16 cellular contexts compared by ENCODE assay signal in the genomic region with DNA sequence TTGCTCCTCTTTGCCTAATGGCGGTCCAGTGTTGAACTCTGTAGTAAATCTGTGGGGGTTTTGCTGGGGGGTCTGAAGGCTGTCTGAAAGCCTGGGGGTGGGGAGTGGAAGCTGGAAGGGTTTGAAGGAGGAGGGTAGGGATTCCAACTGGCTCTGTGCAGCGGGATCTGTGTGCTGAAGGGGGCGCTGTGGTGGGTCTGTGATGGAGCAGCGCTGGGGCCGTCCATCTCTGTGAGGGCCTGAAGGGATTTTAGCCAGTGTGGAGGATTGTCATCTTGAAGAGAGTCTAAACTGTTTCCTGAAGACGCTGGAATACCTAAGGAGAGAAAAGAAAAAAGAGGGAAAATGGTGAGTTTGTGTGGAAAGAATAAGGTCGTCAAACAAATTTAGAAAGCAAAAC.
DNase-seq lines count a peak whose midpoint lies in the region; ATAC-seq, FAIRE-seq and TF ChIP-seq lines count a peak whose summit lies in the region.
"Had no signal": no experiment of that assay in that cellular context is flagged by ENCODE, and none has a peak within 500 bp of the region (broad histone marks: within the 10 kb centered on the region; RNA-seq: fewer than 3 reads in every experiment).

No MANE protein-coding gene starts in this region.

- H4K5ac ChIP-seq in H9 (ENCODE audit: insufficient read length, low read depth, low read length): no peak overlapping the region

- H3K27me3 Mint-ChIP-seq in H9 (ENCODE audit: low read depth): no peaks in the 10 kb centered on the region
- no peaks in the 10 kb centered on the region for H3K27me3 Mint-ChIP-seq in activated CD8-positive, alpha-beta T cell treated with anti-CD3 and anti-CD28 coated beads, Interleukin-2, amount 10 ng/mL, durations not matched to agents 7 days and 5 days (ENCODE audit: low read depth)
- H3K27me3 Mint-ChIP-seq: activated CD4-positive, alpha-beta memory T cell treated with anti-CD3 and anti-CD28 coated beads, Interleukin-2, amount 10 ng/mL, durations not matched to agents 7 days and 5 days had no signal

- BruUV-seq in K562 (replicated peaks; lab: Mats Ljungman, UMichigan): no TSS peak

- no peaks in the 10 kb centered on the region for H3K79me1 ChIP-seq in H9 (ENCODE audit: insufficient read depth, low read depth, low read length, poor library complexity, severe bottlenecking)

- H3K4me1 Mint-ChIP-seq in H9: peaks cover 0 to 13% of the 10 kb centered on the region in 2 experiments
- H3K4me1 Mint-ChIP-seq in activated CD8-positive, alpha-beta T cell treated with anti-CD3 and anti-CD28 coated beads, Interleukin-2, amount 10 ng/mL, durations not matched to agents 7 days and 5 days (ENCODE audit: low read depth): no peaks in the 10 kb centered on the region
- H3K4me1 Mint-ChIP-seq: activated CD4-positive, alpha-beta memory T cell treated with anti-CD3 and anti-CD28 coated beads, Interleukin-2, amount 10 ng/mL, durations not matched to agents 7 days and 5 days had no signal

- H3K23me2 ChIP-seq in H9 (ENCODE audit: insufficient read length, low read depth, low read length, poor library complexity, severe bottlenecking): no peaks in the 10 kb centered on the region

- peaks cover 20% of the 10 kb centered on the region; the same call in 1 of the 3 replicates for H3K36me3 ChIP-seq in K562 (ENCODE audit: control insufficient read depth, insufficient read depth, low read length)

- H3K4ac ChIP-seq in H9 (ENCODE audit: low read depth, low read length): no peak overlapping the region

- DNase-seq in AG04450 (ENCODE audit: low read depth, low spot score): no peak
- peak; percentile 52 for DNase-seq in H9
- DNase-seq in K562 (ENCODE audit: extremely low read depth in 1 of 4, low spot score in 3 of 4): peak; percentile 11 to 32 (median 26)
- peak; percentile 61 for DNase-seq in iPS-NIHi11 (ENCODE audit: low spot score)
- no peak for DNase-seq in activated CD8-positive, alpha-beta T cell treated with anti-CD3 and anti-CD28 coated beads, Interleukin-2, amount 10 ng/mL, durations not matched to agents 7 days and 5 days
- no peak for DNase-seq in NCI-H526 treated with DMSO at 0.1 percent for 48 hours (lab: John Stamatoyannopoulos, UW)
- DNase-seq: activated CD4-positive, alpha-beta memory T cell treated with anti-CD3 and anti-CD28 coated beads, Interleukin-2, amount 10 ng/mL, durations not matched to agents 7 days and 5 days; EL; KG1; left ventricle myocardium inferior; NCI-H1105 treated with DMSO at 0.1 percent for 48 hours; NCI-H748 treated with DMSO at 0.1 percent for 48 hours; substantia nigra had no signal

- no peak overlapping the region for H3K4me3 ChIP-seq in AG04450 (ENCODE audit: low read depth, low read length)
- no peak overlapping the region for H3K4me3 ChIP-seq in K562
- H3K4me3 ChIP-seq: left ventricle myocardium inferior had no signal

- H3K4me3 Mint-ChIP-seq in H9: no peak overlapping the region
- H3K4me3 Mint-ChIP-seq in activated CD8-positive, alpha-beta T cell treated with anti-CD3 and anti-CD28 coated beads, Interleukin-2, amount 10 ng/mL, durations not matched to agents 7 days and 5 days: no peak overlapping the region
- H3K4me3 Mint-ChIP-seq: activated CD4-positive, alpha-beta memory T cell treated with anti-CD3 and anti-CD28 coated beads, Interleukin-2, amount 10 ng/mL, durations not matched to agents 7 days and 5 days; activated T-helper 1 cell treated with anti-CD3 and anti-CD28 coated beads, Interleukin-12 subunit alpha, Interleukin-12 subunit beta, Interleukin-2, Interleukin-4 antibody, amounts not matched to agents 30 ng/mL and 10 ng/mL and 1 ng/mL, durations not matched to agents 14 hours and 24 hours and 36 hours had no signal

- no peak for TF ChIP-seq EP300 in K562 (IDR thresholded peaks at IDR 0.05; ENCODE audit: low read length)

- no peak overlapping the region for H2BK12ac ChIP-seq in H9 (ENCODE audit: insufficient read length, low read depth, low read length)

- no CpG with 5 or more reads among the region's 7 CpGs for WGBS in H9 (ENCODE audit: extremely low coverage, insufficient read length, low lambda C conversion rate)
- whole genome bisulfite sequencing in K562 (ENCODE audit: insufficient coverage, low coverage, missing lambda C conversion rate): 97% methylated on average over 7 of the region's 7 CpGs

- no peaks in the 10 kb centered on the region for H3K27me3 ChIP-seq in AG04450 (ENCODE audit: control insufficient read depth, insufficient read depth, low read length)
- no peaks in the 10 kb centered on the region for H3K27me3 ChIP-seq in H9 (ENCODE audit: insufficient read depth, low read length)
- H3K27me3 ChIP-seq in K562 (ENCODE audit: control insufficient read depth in 2 of 2, insufficient read depth in 2 of 2, low read length in 2 of 2): no peaks in the 10 kb centered on the region

- H2BK20ac ChIP-seq in H9 (ENCODE audit: low read depth, low read length, poor library complexity, severe bottlenecking): no peak overlapping the region

- ATAC-seq in K562 (peak; percentile 77), HG03175 (IDR thresholded peaks at IDR 0.05; ENCODE audit: unreplicated experiment) (no peak), HG02981 (IDR thresholded peaks at IDR 0.05; ENCODE audit: unreplicated experiment) (no peak)
- ATAC-seq in activated CD8-positive, alpha-beta T cell treated with anti-CD3 and anti-CD28 coated beads, Interleukin-2, amount 10 ng/mL, durations not matched to agents 7 days and 5 days: no peak

- H3K27ac ChIP-seq in AG04450 (ENCODE audit: low read depth, low read length) (no peak overlapping the region), H9 (ENCODE audit: insufficient read length, low read depth, low read length) (no peak overlapping the region), K562 (ENCODE audit: extremely low read depth, low read depth, low read length) (no peak overlapping the region)
- H3K27ac ChIP-seq: left ventricle myocardium inferior had no signal

- no peak overlapping the region for H2AK5ac ChIP-seq in H9 (ENCODE audit: insufficient read length, low read length)

- intact Hi-C loops in K562 (cut with micrococcal nuclease): no loop called here

- no peak for TF ChIP-seq POLR2A in K562 (conservative IDR thresholded peaks at IDR 0.05)

- FAIRE-seq in K562 (lab: Jason Lieb, UNC): no peak

- no peak overlapping the region for H3K14ac ChIP-seq in H9 (ENCODE audit: insufficient read depth, low read length)

- no peak overlapping the region; a peak in 1 of 7 replicates for H3K27ac Mint-ChIP-seq in H9
- H3K27ac Mint-ChIP-seq in activated CD8-positive, alpha-beta T cell treated with anti-CD3 and anti-CD28 coated beads, Interleukin-2, amount 10 ng/mL, durations not matched to agents 7 days and 5 days: no peak overlapping the region
- H3K27ac Mint-ChIP-seq: activated CD4-positive, alpha-beta memory T cell treated with anti-CD3 and anti-CD28 coated beads, Interleukin-2, amount 10 ng/mL, durations not matched to agents 7 days and 5 days; activated T-helper 1 cell treated with anti-CD3 and anti-CD28 coated beads, Interleukin-12 subunit alpha, Interleukin-12 subunit beta, Interleukin-2, Interleukin-4 antibody, amounts not matched to agents 30 ng/mL and 10 ng/mL and 1 ng/mL, durations not matched to agents 14 hours and 24 hours and 36 hours had no signal

- no peak overlapping the region for H2BK5ac ChIP-seq in H9 (ENCODE audit: insufficient read length, low read length)

- H4K91ac ChIP-seq in H9 (ENCODE audit: insufficient read length, low read depth, low read length): no peak overlapping the region

- H3K9me3 Mint-ChIP-seq in H9: no peaks in the 10 kb centered on the region
- H3K9me3 Mint-ChIP-seq in activated CD8-positive, alpha-beta T cell treated with anti-CD3 and anti-CD28 coated beads, Interleukin-2, amount 10 ng/mL, durations not matched to agents 7 days and 5 days (ENCODE audit: insufficient read depth): no peaks in the 10 kb centered on the region
- H3K9me3 Mint-ChIP-seq: activated CD4-positive, alpha-beta memory T cell treated with anti-CD3 and anti-CD28 coated beads, Interleukin-2, amount 10 ng/mL, durations not matched to agents 7 days and 5 days; activated T-helper 1 cell treated with anti-CD3 and anti-CD28 coated beads, Interleukin-12 subunit alpha, Interleukin-12 subunit beta, Interleukin-2, Interleukin-4 antibody, amounts not matched to agents 30 ng/mL and 10 ng/mL and 1 ng/mL, durations not matched to agents 14 hours and 24 hours and 36 hours had no signal

- in situ Hi-C loops in K562 (cut with MboI): no loop called here

- no peak overlapping the region for H4K8ac ChIP-seq in H9 (replicated peaks; ENCODE audit: insufficient read length, low read depth, low read length)

- H3K36me3 Mint-ChIP-seq in H9 (ENCODE audit: insufficient read depth in 1 of 3, low read depth in 3 of 3): peaks cover 14 to 15% (median 14%) of the 10 kb centered on the region in 3 experiments
- H3K36me3 Mint-ChIP-seq in activated CD8-positive, alpha-beta T cell treated with anti-CD3 and anti-CD28 coated beads, Interleukin-2, amount 10 ng/mL, durations not matched to agents 7 days and 5 days (ENCODE audit: low read depth): peaks cover 19% of the 10 kb centered on the region

- H3K56ac ChIP-seq in H9 (ENCODE audit: insufficient read length, low read depth, low read length): no peak overlapping the region

- CTCF ChIA-PET in AG04450 (lab: Charles Lee) (no interaction called here), K562 (lab: Yijun Ruan, JAX; ENCODE audit: low intra/inter-chr PET ratio) (interaction anchor here (1.7 kb wide), 1 partner anchor 82 kb away, joined by 12 read pairs; no protein-coding TSS in a partner anchor)
- CTCF ChIA-PET in activated CD8-positive, alpha-beta T cell treated with anti-CD3 and anti-CD28 coated beads, Interleukin-2, amount 10 ng/mL, durations not matched to agents 7 days and 5 days (lab: Charles Lee): interaction anchor here (1.7 kb wide), 1 partner anchor 88 kb away, joined by 3 read pairs; no protein-coding TSS in a partner anchor

- no peak overlapping the region for H2AFZ ChIP-seq in H9 (ENCODE audit: low read length)
- H2AFZ ChIP-seq in K562 (ENCODE audit: low read depth, low read length): no peak overlapping the region

- no peaks in the 10 kb centered on the region for H3K9me1 ChIP-seq in K562 (ENCODE audit: control insufficient read depth, insufficient read depth, low read length)

- H3K18ac ChIP-seq in H9 (ENCODE audit: insufficient read length, low read depth, low read length): no peak overlapping the region

- H3K4me1 ChIP-seq in H9 (ENCODE audit: insufficient read depth, low read length) (no peaks in the 10 kb centered on the region), K562 (replicated peaks in 1 of 2; ENCODE audit: control insufficient read depth in 2 of 2, insufficient read depth in 2 of 2, low read length in 2 of 2) (no peaks in the 10 kb centered on the region)

- H3K4me2 ChIP-seq in H9 (ENCODE audit: insufficient read depth, insufficient read length, low read length): no peak overlapping the region
- H3K4me2 ChIP-seq in K562 (ENCODE audit: insufficient read depth, low read length): no peak overlapping the region

- no peak for TF ChIP-seq RAD21 in K562 (CRISPR knock-in tag; conservative IDR thresholded peaks at IDR 0.05 in 1 of 2, IDR thresholded peaks at IDR 0.05 in 1 of 2)

- no peaks in the 10 kb centered on the region for H3K9me3 ChIP-seq in AG04450 (ENCODE audit: control insufficient read depth, insufficient read depth, low read length)
- H3K9me3 ChIP-seq in H9 (ENCODE audit: control insufficient read depth, low read depth, low read length): no peaks in the 10 kb centered on the region
- no peaks in the 10 kb centered on the region; the same call in 1 of the 2 replicates for H3K9me3 ChIP-seq in K562 (replicated peaks; ENCODE audit: control insufficient read depth, insufficient read depth, low read depth, low read length)
- H3K9me3 ChIP-seq: left ventricle myocardium inferior had no signal

- H3K9ac ChIP-seq in H9 (ENCODE audit: extremely low read depth, insufficient read length, low read length): no peak overlapping the region
- no peak overlapping the region for H3K9ac ChIP-seq in K562 (ENCODE audit: insufficient read depth in 1 of 2, low read depth in 2 of 2, low read length in 2 of 2)

- TF ChIP-seq CTCF in AG04450 (IDR thresholded peaks at IDR 0.05; ENCODE audit: low read depth, low read length) (0 out of 2 replicates have a peak, but pooled peaks have one; percentile 6), H9 (conservative IDR thresholded peaks at IDR 0.05) (peak; percentile 64), K562 (IDR thresholded peaks at IDR 0.05 in 2 of 3, conservative IDR thresholded peaks at IDR 0.05 in 1 of 3; ENCODE audit: insufficient read depth in 2 of 3, low read depth in 1 of 3, low read length in 3 of 3) (peak in 2 of 3 experiments; percentile 39 to 53; a peak in 3 of 6 replicates)

- POLR2A ChIA-PET in AG04450 (lab: Yijun Ruan, JAX): no interaction called here
- POLR2A ChIA-PET in K562 (lab: Yijun Ruan, JAX): interaction anchor here (1.2 kb wide), 1 partner anchor 10 kb away, joined by 4 read pairs; no protein-coding TSS in a partner anchor
- POLR2A ChIA-PET in activated CD8-positive, alpha-beta T cell treated with anti-CD3 and anti-CD28 coated beads, Interleukin-2, amount 10 ng/mL, durations not matched to agents 7 days and 5 days (lab: Charles Lee): no interaction called here

- no peak overlapping the region for H2BK15ac ChIP-seq in H9 (ENCODE audit: low read depth, low read length)

- no peak overlapping the region for H2BK120ac ChIP-seq in H9 (ENCODE audit: low read depth, low read length, poor library complexity, severe bottlenecking)

- H4K20me1 ChIP-seq in H9 (ENCODE audit: control insufficient read depth, insufficient read depth, insufficient read length): no peaks in the 10 kb centered on the region
- H4K20me1 ChIP-seq in K562 (replicated peaks; ENCODE audit: control insufficient read depth, insufficient read depth, low read length): no peaks in the 10 kb centered on the region

- no peaks in the 10 kb centered on the region for H3K79me2 ChIP-seq in H9 (ENCODE audit: insufficient read depth, low read length)
- no peaks in the 10 kb centered on the region for H3K79me2 ChIP-seq in K562 (ENCODE audit: control insufficient read depth, insufficient read depth, low read length)

- H3T11ph ChIP-seq in H9 (ENCODE audit: low read length): no peak overlapping the region

- H3K23ac ChIP-seq in H9 (ENCODE audit: insufficient read length, low read depth, low read length): no peak overlapping the region

Comparison
In these comparisons a context has a peak if more than half of its experiments do, and no peak if none do; other contexts are left out.
1. DNase-seq: peak in H9 (single experiment), K562 (4 of 4) and iPS-NIHi11 (single experiment); none in AG04450 (single experiment), activated CD8-positive, alpha-beta T cell treated with anti-CD3 and anti-CD28 coated beads, Interleukin-2, amount 10 ng/mL, durations not matched to agents 7 days and 5 days (single experiment) and NCI-H526 treated with DMSO at 0.1 percent for 48 hours (single experiment).
2. CTCF ChIP-seq: peak in every context shown above with its lines; median percentile 64 in H9; 46 in K562; 6 in AG04450.